ENCODE assay signal across 18 cellular contexts in the genomic region with DNA sequence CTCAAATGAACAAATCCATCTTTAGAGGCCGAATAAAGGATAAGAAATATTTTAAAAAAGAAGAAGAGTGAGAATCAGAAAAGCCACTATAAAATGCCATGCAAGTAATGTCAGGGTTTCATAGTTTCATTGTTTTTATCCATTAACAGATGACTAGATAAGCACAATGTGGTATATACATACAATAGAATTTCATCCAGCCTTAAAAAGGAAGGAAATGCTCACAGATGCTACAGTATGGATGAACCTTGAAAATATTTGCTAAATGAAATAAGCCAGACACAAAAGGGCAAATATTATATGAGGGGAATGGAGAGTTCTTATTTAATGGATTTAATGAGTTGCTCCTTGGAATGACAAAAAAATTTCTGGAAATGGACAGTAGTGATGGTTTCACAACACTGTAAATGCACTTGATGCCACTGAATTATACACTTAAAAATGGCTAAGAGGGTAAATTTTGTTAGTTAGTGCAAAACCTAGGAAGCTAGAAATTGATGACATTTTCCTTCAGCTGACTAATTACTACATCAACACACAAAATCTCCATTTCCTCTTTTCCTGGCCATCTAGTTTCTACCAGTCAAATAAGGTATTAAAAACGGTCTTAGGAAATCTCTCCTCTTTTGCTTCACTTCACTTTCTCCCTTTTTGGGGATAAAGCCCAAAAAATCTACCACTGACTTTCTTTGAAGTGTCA.
DNase-seq lines count a peak whose midpoint lies in the region; ATAC-seq, FAIRE-seq and TF ChIP-seq lines count a peak whose summit lies in the region.
"Had no signal": no experiment of that assay in that cellular context is flagged by ENCODE, and none has a peak within 500 bp of the region (broad histone marks: within the 10 kb centered on the region; RNA-seq: fewer than 3 reads in every experiment).

No MANE protein-coding gene starts in this region.

- intact Hi-C loops in spleen (cut with DNase I; ENCODE audit: low total_unique reads): no loop called here

- no peak for TF ChIP-seq EP300 in tibial nerve (IDR thresholded peaks at IDR 0.05)

- 0 out of 2 replicates have a peak, but pooled peaks cover 2% of the 10 kb centered on the region for H3K79me2 ChIP-seq in GM23338 (replicated peaks; ENCODE audit: insufficient read depth)

- H4K20me1 ChIP-seq in GM23338 (replicated peaks; ENCODE audit: insufficient read depth): no peaks in the 10 kb centered on the region

- H3K4me3 Mint-ChIP-seq in GM23338: no peak overlapping the region
- H3K4me3 Mint-ChIP-seq: CD14-positive monocyte; H9; T-helper 1 cell treated with Interleukin-12 subunit alpha and Interleukin-12 subunit beta and Interleukin-4 antibody, amounts not matched to agents 30 μg/mL and 1 μg/mL, for 36 hours had no signal

- no peak overlapping the region for H3K4me2 ChIP-seq in GM23338
- H3K4me2 ChIP-seq: A549 had no signal

- H3K27me3 ChIP-seq in GM23338 (ENCODE audit: insufficient read depth): no peaks in the 10 kb centered on the region
- H3K27me3 ChIP-seq in bronchial epithelial cell (ENCODE audit: control insufficient read depth, insufficient read depth, low read length): no peaks in the 10 kb centered on the region
- H3K27me3 ChIP-seq in tibial nerve: no peaks in the 10 kb centered on the region
- H3K27me3 ChIP-seq in spleen (replicated peaks in 1 of 7): no peaks in the 10 kb centered on the region

- H3K27me3 Mint-ChIP-seq in GM23338 (ENCODE audit: insufficient read depth, low read depth, poor library complexity): no peaks in the 10 kb centered on the region

- H3K36me3 Mint-ChIP-seq in GM23338 (ENCODE audit: low read depth): no peaks in the 10 kb centered on the region
- H3K36me3 Mint-ChIP-seq: CD14-positive monocyte had no signal

- H3K27ac ChIP-seq in GM23338 (ENCODE audit: low read depth): no peak overlapping the region
- H3K27ac ChIP-seq in tibial nerve: no peak overlapping the region
- H3K27ac ChIP-seq in spleen: no peak overlapping the region
- H3K27ac ChIP-seq: A549 had no signal

- no peaks in the 10 kb centered on the region for H3K9me3 Mint-ChIP-seq in GM23338
- H3K9me3 Mint-ChIP-seq: H9; T-helper 1 cell treated with Interleukin-12 subunit alpha and Interleukin-12 subunit beta and Interleukin-4 antibody, amounts not matched to agents 30 μg/mL and 1 μg/mL, for 36 hours had no signal

- H3K36me3 ChIP-seq in GM23338 (ENCODE audit: insufficient read depth) (no peaks in the 10 kb centered on the region), bronchial epithelial cell (ENCODE audit: control insufficient read depth, insufficient read depth, low read length) (no peaks in the 10 kb centered on the region), tibial nerve (no peaks in the 10 kb centered on the region), spleen (no peaks in the 10 kb centered on the region)

- no peak overlapping the region for H3K27ac Mint-ChIP-seq in GM23338
- H3K27ac Mint-ChIP-seq: H9; T-helper 1 cell treated with Interleukin-12 subunit alpha and Interleukin-12 subunit beta and Interleukin-4 antibody, amounts not matched to agents 30 μg/mL and 1 μg/mL, for 36 hours had no signal

- peaks cover 5% of the 10 kb centered on the region; the same call in 1 of the 2 replicates for H3K4me1 ChIP-seq in GM23338 (ENCODE audit: insufficient read depth)
- no peaks in the 10 kb centered on the region for H3K4me1 ChIP-seq in tibial nerve
- H3K4me1 ChIP-seq in spleen: peaks cover 0 to 3% (median 0%) of the 10 kb centered on the region in 6 donors
- H3K4me1 ChIP-seq: A549 had no signal

- TF ChIP-seq CTCF in GM23338 (conservative IDR thresholded peaks at IDR 0.05; ENCODE audit: low read depth in 2 of 2) (no peak), bronchial epithelial cell (IDR thresholded peaks at IDR 0.05; ENCODE audit: insufficient read depth, low read length, severe bottlenecking) (no peak), tibial nerve (IDR thresholded peaks at IDR 0.05) (no peak), spleen (IDR thresholded peaks at IDR 0.05 in 8 of 11, conservative IDR thresholded peaks at IDR 0.05 in 3 of 11) (no peak)

- FAIRE-seq in bronchial epithelial cell (lab: Jason Lieb, UNC): peak; percentile 28
- FAIRE-seq: A549, HTR-8/SVneo had no signal

- peak overlapping the region; percentile 8; the same call in 1 of the 2 replicates for H2AFZ ChIP-seq in GM23338

- peak; percentile 38 for DNase-seq in CD1c-positive myeloid dendritic cell (ENCODE audit: extremely low spot score)
- DNase-seq in GM23338 (ENCODE audit: low spot score): no peak
- peak; percentile 85 for DNase-seq in MV-4-11 (lab: John Stamatoyannopoulos, UW)
- DNase-seq in bronchial epithelial cell (ENCODE audit: low read depth): no peak
- no peak for DNase-seq in tibial nerve (ENCODE audit: low spot score in 2 of 2)
- no peak for DNase-seq in foreskin melanocyte
- no peak for DNase-seq in 8988T
- DNase-seq in spleen: no peak
- DNase-seq: Calu3, H9, NCI-H1092 treated with DMSO at 0.1 percent for 48 hours, NCI-H1694 treated with DMSO at 0.1 percent for 48 hours, NCI-H446 treated with DMSO at 0.1 percent for 48 hours had no signal

- no peaks in the 10 kb centered on the region for H3K9me3 ChIP-seq in tibial nerve
- H3K9me3 ChIP-seq in spleen: no peaks in the 10 kb centered on the region
- H3K9me3 ChIP-seq: A549 had no signal

- H3F3A ChIP-seq in GM23338 (replicated peaks; ENCODE audit: low read depth): no peaks in the 10 kb centered on the region

- no peak for ATAC-seq in GM23338
- ATAC-seq: A549, SK-N-SH treated with all-trans-retinoic acid at 6 μM for 48 hours had no signal

- WGBS in tibial nerve, 2 donors: 67 to 77% methylated on average over 2 of the region's 2 CpGs
- whole genome bisulfite sequencing in spleen, 5 donors: 40 to 52% (median 40%) methylated on average over 2 of the region's 2 CpGs

- no peak for TF ChIP-seq POLR2A in tibial nerve (IDR thresholded peaks at IDR 0.05)
- TF ChIP-seq POLR2A in spleen (IDR thresholded peaks at IDR 0.05): no peak

- peaks cover 9% of the 10 kb centered on the region; the same call in 1 of the 2 replicates for H3K9me2 ChIP-seq in GM23338 (ENCODE audit: insufficient read depth)

- no peak overlapping the region for H3K4me3 ChIP-seq in GM23338
- no peak overlapping the region for H3K4me3 ChIP-seq in bronchial epithelial cell (ENCODE audit: low read depth, low read length)
- no peak overlapping the region for H3K4me3 ChIP-seq in tibial nerve
- no peak overlapping the region for H3K4me3 ChIP-seq in spleen
- H3K4me3 ChIP-seq: A549 had no signal

- H3K4me1 Mint-ChIP-seq in GM23338: peaks cover 9% of the 10 kb centered on the region

TF ChIP-seq in GM23338, 12 proteins besides CTCF, POLR2A, EP300 and RAD21:
- no peak for TF ChIP-seq POLR2AphosphoS5 (IDR thresholded peaks at IDR 0.05; ENCODE audit: low read depth)
- TF ChIP-seq, protein P1, sequence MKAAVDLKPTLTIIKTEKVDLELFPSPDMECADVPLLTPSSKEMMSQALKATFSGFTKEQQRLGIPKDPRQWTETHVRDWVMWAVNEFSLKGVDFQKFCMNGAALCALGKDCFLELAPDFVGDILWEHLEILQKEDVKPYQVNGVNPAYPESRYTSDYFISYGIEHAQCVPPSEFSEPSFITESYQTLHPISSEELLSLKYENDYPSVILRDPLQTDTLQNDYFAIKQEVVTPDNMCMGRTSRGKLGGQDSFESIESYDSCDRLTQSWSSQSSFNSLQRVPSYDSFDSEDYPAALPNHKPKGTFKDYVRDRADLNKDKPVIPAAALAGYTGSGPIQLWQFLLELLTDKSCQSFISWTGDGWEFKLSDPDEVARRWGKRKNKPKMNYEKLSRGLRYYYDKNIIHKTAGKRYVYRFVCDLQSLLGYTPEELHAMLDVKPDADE (IDR thresholded peaks at IDR 0.05): no peak
TF ChIP-seq in GM23338: peak in this region for 0.

Comparison
In these comparisons a context has a peak if more than half of its experiments do, and no peak if none do; other contexts are left out.
1. DNase-seq: peak in CD1c-positive myeloid dendritic cell (single experiment) and MV-4-11 (single experiment); none in GM23338 (single experiment), bronchial epithelial cell (single experiment), tibial nerve (0 of 2), foreskin melanocyte (single experiment), 8988T (single experiment) and spleen (single experiment).